4 cellular contexts compared by ENCODE assay signal in the genomic region with DNA sequence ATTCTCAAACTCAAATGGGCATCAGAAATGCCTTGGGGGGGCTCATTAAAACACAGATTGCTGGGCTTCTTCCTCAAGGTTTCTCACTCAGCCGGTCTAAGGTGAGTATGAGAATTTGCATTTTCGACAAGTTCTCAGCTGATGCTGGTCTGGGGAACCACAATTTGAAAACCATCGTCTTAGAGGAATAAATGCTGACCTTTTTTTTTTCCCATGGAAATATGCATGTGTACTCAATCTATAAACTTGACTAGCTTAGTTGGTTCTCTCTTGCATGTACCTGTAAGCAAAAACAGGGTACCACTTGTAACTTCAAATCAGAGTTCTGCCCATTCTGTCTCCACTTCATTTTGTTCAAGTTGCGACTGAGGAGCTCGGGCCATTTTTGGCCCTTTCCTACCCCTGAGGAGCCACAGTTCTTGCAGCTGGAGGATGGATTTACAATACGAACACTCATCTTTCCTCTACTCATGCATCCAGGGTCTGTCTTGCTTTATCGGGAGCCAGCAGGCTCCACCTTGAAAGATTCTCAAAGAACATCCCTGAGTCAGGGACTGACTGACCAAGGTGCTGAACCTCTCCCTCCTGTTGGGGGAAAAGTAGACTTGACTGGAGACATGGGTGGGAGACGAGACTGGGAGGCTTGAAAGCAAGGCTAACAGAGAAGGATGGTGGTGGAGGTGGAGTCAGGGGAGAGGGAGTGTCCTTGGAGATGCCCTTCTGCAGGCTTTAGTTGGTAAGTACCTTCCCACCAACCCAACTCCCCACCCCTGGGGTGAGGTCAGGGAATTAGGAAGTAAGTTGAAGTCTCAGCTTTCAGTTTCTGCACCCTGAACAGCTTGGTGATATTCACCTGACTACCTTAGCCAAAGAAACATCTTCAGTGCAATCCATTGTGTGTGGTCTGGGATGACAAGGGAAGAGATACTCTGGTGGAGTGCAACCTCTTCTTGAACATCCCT.
TF ChIP-seq lines count a peak whose summit lies in the region.

No MANE protein-coding gene starts in this region.

TF ChIP-seq in A549, 52 proteins besides CTCF, POLR2A, EP300 and RAD21:
- TF ChIP-seq SREBF2 (IDR thresholded peaks at IDR 0.05) (no peak), CEBPB (IDR thresholded peaks at IDR 0.05) (no peak), REST (IDR thresholded peaks at IDR 0.05) (peak; percentile 45; the same call in 1 of the 2 replicates), KDM1A (IDR thresholded peaks at IDR 0.05; ENCODE audit: low read depth) (no peak), MAFK (IDR thresholded peaks at IDR 0.05; ENCODE audit: partially characterized antibody) (peak; percentile 80)

TF ChIP-seq in GM12891, 5 proteins besides CTCF, POLR2A, EP300 and RAD21:
- TF ChIP-seq PAX5 (IDR thresholded peaks at IDR 0.05; ENCODE audit: insufficient read depth, low read length, severe bottlenecking): no peak
- TF ChIP-seq POU2F2 (IDR thresholded peaks at IDR 0.05; ENCODE audit: low read depth, low read length): no peak
- TF ChIP-seq TAF1 (IDR thresholded peaks at IDR 0.05; ENCODE audit: low read depth, low read length): no peak
- no peak for TF ChIP-seq SPI1 (IDR thresholded peaks at IDR 0.05; ENCODE audit: low read depth, low read length)
- no peak for TF ChIP-seq POLR2AphosphoS5 (IDR thresholded peaks at IDR 0.05; ENCODE audit: low read depth, low read length)

TF ChIP-seq in IMR-90, 13 proteins besides CTCF, POLR2A, EP300 and RAD21:
- TF ChIP-seq BHLHE40 (IDR thresholded peaks at IDR 0.05; ENCODE audit: low read depth, low read length) (no peak), MAFK (IDR thresholded peaks at IDR 0.05; ENCODE audit: low read depth, low read length) (peak; percentile 74)

TF ChIP-seq in GM12878, 131 proteins besides CTCF, POLR2A, EP300 and RAD21:
- TF ChIP-seq, protein P1, sequence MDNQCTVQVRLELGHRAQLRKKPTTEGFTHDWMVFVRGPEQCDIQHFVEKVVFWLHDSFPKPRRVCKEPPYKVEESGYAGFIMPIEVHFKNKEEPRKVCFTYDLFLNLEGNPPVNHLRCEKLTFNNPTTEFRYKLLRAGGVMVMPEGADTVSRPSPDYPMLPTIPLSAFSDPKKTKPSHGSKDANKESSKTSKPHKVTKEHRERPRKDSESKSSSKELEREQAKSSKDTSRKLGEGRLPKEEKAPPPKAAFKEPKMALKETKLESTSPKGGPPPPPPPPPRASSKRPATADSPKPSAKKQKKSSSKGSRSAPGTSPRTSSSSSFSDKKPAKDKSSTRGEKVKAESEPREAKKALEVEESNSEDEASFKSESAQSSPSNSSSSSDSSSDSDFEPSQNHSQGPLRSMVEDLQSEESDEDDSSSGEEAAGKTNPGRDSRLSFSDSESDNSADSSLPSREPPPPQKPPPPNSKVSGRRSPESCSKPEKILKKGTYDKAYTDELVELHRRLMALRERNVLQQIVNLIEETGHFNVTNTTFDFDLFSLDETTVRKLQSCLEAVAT (IDR thresholded peaks at IDR 0.05): no peak
- TF ChIP-seq REST (IDR thresholded peaks at IDR 0.05; ENCODE audit: low read depth, low read length): peak; percentile 55; the same call in 1 of the 2 replicates
- peak; percentile 76 for TF ChIP-seq RELB (IDR thresholded peaks at IDR 0.05; ENCODE audit: low read depth)
- TF ChIP-seq IKZF2 (IDR thresholded peaks at IDR 0.05): peak; percentile 32 to 41; a peak in 1 of 4 replicates
- no peak for TF ChIP-seq NR2C1 (IDR thresholded peaks at IDR 0.05)
- 0 out of 2 replicates have a peak, but pooled peaks have one; percentile 15 for TF ChIP-seq ATF7 (IDR thresholded peaks at IDR 0.05; ENCODE audit: low read depth)
- TF ChIP-seq, protein P2, sequence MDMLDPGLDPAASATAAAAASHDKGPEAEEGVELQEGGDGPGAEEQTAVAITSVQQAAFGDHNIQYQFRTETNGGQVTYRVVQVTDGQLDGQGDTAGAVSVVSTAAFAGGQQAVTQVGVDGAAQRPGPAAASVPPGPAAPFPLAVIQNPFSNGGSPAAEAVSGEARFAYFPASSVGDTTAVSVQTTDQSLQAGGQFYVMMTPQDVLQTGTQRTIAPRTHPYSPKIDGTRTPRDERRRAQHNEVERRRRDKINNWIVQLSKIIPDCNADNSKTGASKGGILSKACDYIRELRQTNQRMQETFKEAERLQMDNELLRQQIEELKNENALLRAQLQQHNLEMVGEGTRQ (IDR thresholded peaks at IDR 0.05; ENCODE audit: borderline replicate concordance, low read depth, low read length): no peak
- TF ChIP-seq PAX8 (IDR thresholded peaks at IDR 0.05): no peak
- TF ChIP-seq JUND (IDR thresholded peaks at IDR 0.05; ENCODE audit: low read depth, low read length): no peak
- no peak for TF ChIP-seq IRF3 (IDR thresholded peaks at IDR 0.05)
- TF ChIP-seq CREM (IDR thresholded peaks at IDR 0.05; ENCODE audit: low read depth): no peak
- peak; percentile 22; the same call in 1 of the 2 replicates for TF ChIP-seq RUNX3 (IDR thresholded peaks at IDR 0.05; ENCODE audit: low read length)
- TF ChIP-seq PAX5 (IDR thresholded peaks at IDR 0.05; ENCODE audit: borderline replicate concordance, low read depth, low read length): no peak
- TF ChIP-seq IKZF1 (conservative IDR thresholded peaks at IDR 0.05): peak; percentile 37; the same call in 1 of the 2 replicates
TF ChIP-seq in GM12878: peak in this region for 6.
